ENCODE assay signal across 10 cellular contexts in genomic region chr19:2081873-2082810, GRCh38. TPM values are rescaled to one million over a fixed set of nuclear protein-coding genes. Genes with fewer than 3 reads are reported as not detected.
DNase-seq lines count a peak whose midpoint lies in the region; ATAC-seq lines count a peak whose summit lies in the region.
"Had no signal": no experiment of that assay in that cellular context is flagged by ENCODE, and none has a peak within 500 bp of the region (broad histone marks: within the 10 kb centered on the region; RNA-seq: fewer than 3 reads in every experiment).

No MANE protein-coding gene starts in this region.

- H3K27me3 Mint-ChIP-seq in T-helper 17 cell, result no peaks in the 10 kb centered on the region
- no peaks in the 10 kb centered on the region for H3K27me3 Mint-ChIP-seq in stimulated activated naive B cell treated with anti-CD40 and anti-IgM and Interleukin-4, amounts not matched to agents 10 μg/mL and 1 μg/mL and 100 μg/mL, for 72 hours

- peak; percentile 55 for DNase-seq in NK-92 treated with Interleukin-12 subunit alpha and Interleukin-12 subunit beta, amount 100 ng/mL, for 24 hours (lab: John Stamatoyannopoulos, UW)
- DNase-seq in NK-92 (lab: John Stamatoyannopoulos, UW; ENCODE audit: unreplicated experiment), result no peak
- DNase-seq in T-helper 17 cell, result peak in 1 of 3 donors; percentile 41
- DNase-seq in stimulated activated naive B cell treated with anti-CD40 and anti-IgM and Interleukin-4, amounts not matched to agents 10 μg/mL and 1 μg/mL and 100 μg/mL, for 72 hours, result no peak
- DNase-seq in GDM1 (lab: John Stamatoyannopoulos, UW), result no peak
- DNase-seq in medulla oblongata (ENCODE audit: extremely low spot score), result no peak
- no peak for DNase-seq in glomerular visceral epithelial cell (ENCODE audit: extremely low spot score)

- H3K27ac ChIP-seq in duodenal mucosa (ENCODE audit: low read depth, low read length), result peak overlapping the region; percentile 62
- H3K27ac ChIP-seq: 22Rv1 had no signal

- no peaks in the 10 kb centered on the region for H3K9me3 Mint-ChIP-seq in stimulated activated naive B cell treated with anti-CD40 and anti-IgM and Interleukin-4, amounts not matched to agents 10 μg/mL and 1 μg/mL and 100 μg/mL, for 72 hours
- H3K9me3 Mint-ChIP-seq: neural crest cell had no signal

- H3K9ac ChIP-seq in duodenal mucosa (ENCODE audit: low read depth in 1 of 2, low read length in 2 of 2), result peak overlapping the region; percentile 32 to 34

- peaks cover 7 to 35% of the 10 kb centered on the region in 2 donors for H3K36me3 ChIP-seq in duodenal mucosa (ENCODE audit: control insufficient read depth in 1 of 2, insufficient read depth in 2 of 2, low read length in 2 of 2)

- peaks cover 50% of the 10 kb centered on the region for H3K4me1 Mint-ChIP-seq in T-helper 17 cell
- H3K4me1 Mint-ChIP-seq in stimulated activated naive B cell treated with anti-CD40 and anti-IgM and Interleukin-4, amounts not matched to agents 10 μg/mL and 1 μg/mL and 100 μg/mL, for 72 hours, result peaks cover 50 to 77% of the 10 kb centered on the region in 2 donors

- peak; percentile 38 for ATAC-seq in T-helper 17 cell
- ATAC-seq in stimulated activated naive B cell treated with anti-CD40 and anti-IgM and Interleukin-4, amounts not matched to agents 10 μg/mL and 1 μg/mL and 100 μg/mL, for 72 hours (replicated peaks), result peak; percentile 8 to 13

- peak overlapping the region; percentile 50 to 56 for H3K4me3 ChIP-seq in duodenal mucosa (ENCODE audit: low read depth in 1 of 2, low read length in 2 of 2)

- peaks cover 6% of the 10 kb centered on the region for H3K36me3 Mint-ChIP-seq in T-helper 17 cell (ENCODE audit: low read depth)
- H3K36me3 Mint-ChIP-seq in stimulated activated naive B cell treated with anti-CD40 and anti-IgM and Interleukin-4, amounts not matched to agents 10 μg/mL and 1 μg/mL and 100 μg/mL, for 72 hours, result peaks cover 74 to 78% of the 10 kb centered on the region in 2 donors

- H3K9me3 ChIP-seq in T-helper 17 cell (ENCODE audit: control insufficient read depth, low read length, poor library complexity, severe bottlenecking) (no peaks in the 10 kb centered on the region), duodenal mucosa (ENCODE audit: control insufficient read depth in 1 of 2, low read length in 2 of 2) (no peaks in the 10 kb centered on the region)

- peaks cover 3 to 16% of the 10 kb centered on the region in 2 donors for H3K4me1 ChIP-seq in duodenal mucosa (ENCODE audit: control insufficient read depth in 1 of 2, insufficient read depth in 2 of 2, low read length in 2 of 2)

- H3K27ac Mint-ChIP-seq in T-helper 17 cell, result peak overlapping the region; percentile 99
- H3K27ac Mint-ChIP-seq in stimulated activated naive B cell treated with anti-CD40 and anti-IgM and Interleukin-4, amounts not matched to agents 10 μg/mL and 1 μg/mL and 100 μg/mL, for 72 hours, result peak overlapping the region; percentile 100

- peak overlapping the region; percentile 98 for H3K4me3 Mint-ChIP-seq in T-helper 17 cell
- peak overlapping the region; percentile 93 to 98 for H3K4me3 Mint-ChIP-seq in stimulated activated naive B cell treated with anti-CD40 and anti-IgM and Interleukin-4, amounts not matched to agents 10 μg/mL and 1 μg/mL and 100 μg/mL, for 72 hours
- H3K4me3 Mint-ChIP-seq: neural crest cell had no signal

- no peaks in the 10 kb centered on the region for H3K27me3 ChIP-seq in duodenal mucosa (ENCODE audit: control insufficient read depth in 1 of 2, insufficient read depth in 2 of 2, low read length in 2 of 2)

RNA-seq across cellular contexts. Expression of gene MOB3A, which starts 14.0 kb away (rescaled TPM):
- total RNA-seq in T-helper 17 cell, result 100 to 1,000 TPM; 108 to 162 TPM

RNA-seq across cellular contexts. Expression of gene IZUMO4, which starts 14.6 kb away (rescaled TPM):
- 10 to 100 TPM; 12.3 to 19.8 TPM for total RNA-seq in T-helper 17 cell

RNA-seq across cellular contexts. Expression of gene MKNK2, which starts 31.1 kb away (rescaled TPM):
- 100 to 1,000 TPM; 256 to 288 TPM for total RNA-seq in T-helper 17 cell
